9 cellular contexts compared by ENCODE assay signal in the genomic region with DNA sequence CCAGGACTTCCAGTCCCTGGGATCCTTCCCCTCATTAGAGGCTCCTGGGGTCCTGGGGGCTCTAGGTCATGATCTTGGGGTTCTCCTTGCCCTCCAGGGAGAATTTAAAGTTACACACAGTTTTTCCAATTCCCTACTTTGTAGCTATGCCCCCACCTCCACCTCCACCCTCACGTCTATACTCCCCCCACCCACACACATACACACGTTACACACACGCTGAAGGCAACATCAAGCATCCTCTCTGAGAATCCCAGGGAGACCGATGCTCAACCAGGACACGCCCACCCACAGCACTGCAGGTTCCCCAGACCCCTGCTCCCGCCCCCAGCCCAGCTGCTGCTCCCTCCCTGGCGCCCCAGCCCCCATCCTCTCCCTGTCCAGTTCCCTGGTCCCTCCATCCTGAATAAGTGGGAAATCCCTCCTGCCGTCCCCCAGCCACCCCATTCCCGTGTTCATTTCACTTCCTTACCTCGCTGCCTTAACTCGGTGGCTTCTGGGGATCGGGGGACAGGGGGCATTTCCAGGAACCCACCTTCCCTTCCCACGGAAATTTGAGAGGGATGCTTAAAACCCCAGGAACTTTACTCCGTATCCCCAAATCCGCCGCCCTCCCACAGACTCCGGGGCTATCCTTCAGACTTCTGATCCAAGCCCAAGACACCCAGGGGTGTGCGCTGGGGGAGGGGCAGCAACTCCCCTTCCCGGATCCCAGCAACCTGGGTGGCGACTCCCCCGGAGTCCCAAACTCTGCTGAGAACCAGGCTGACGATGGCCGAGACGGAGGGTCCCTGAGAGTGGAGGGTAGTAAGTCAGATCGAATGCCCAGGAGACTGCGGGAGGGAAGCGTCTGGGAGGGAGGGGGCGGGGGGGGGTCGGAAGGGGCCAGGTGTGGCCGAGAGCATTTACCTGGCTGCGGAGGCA.
DNase-seq lines count a peak whose midpoint lies in the region; ATAC-seq lines count a peak whose summit lies in the region.
"Had no signal": no experiment of that assay in that cellular context is flagged by ENCODE, and none has a peak within 500 bp of the region (broad histone marks: within the 10 kb centered on the region; RNA-seq: fewer than 3 reads in every experiment).

No MANE protein-coding gene starts in this region.

- H3K27me3 ChIP-seq in iPS-15b (ENCODE audit: control insufficient read depth, insufficient read depth, low read length) = peaks cover 58% of the 10 kb centered on the region

- DNase-seq in NCI-H1694 (lab: John Stamatoyannopoulos, UW) (peak; percentile 19), NCI-H1694 treated with DMSO at 0.1 percent for 48 hours (lab: John Stamatoyannopoulos, UW) (no peak), NCI-H128 (lab: John Stamatoyannopoulos, UW; ENCODE audit: unreplicated experiment) (no peak)
- no peak for DNase-seq in activated naive CD8-positive, alpha-beta T cell treated with anti-CD3 and anti-CD28 coated beads, Interleukin-2, amount 50 U/mL, for 24 hours
- no peak for DNase-seq in stimulated activated naive B cell treated with anti-CD40 and anti-IgM and Interleukin-4, amounts not matched to agents 10 μg/mL and 1 μg/mL and 100 μg/mL, for 72 hours
- DNase-seq in activated CD4-positive, alpha-beta T cell treated with anti-CD3 and anti-CD28 coated beads for 4 hours = no peak

- H3K27me3 Mint-ChIP-seq in activated naive CD8-positive, alpha-beta T cell treated with anti-CD3 and anti-CD28 coated beads, Interleukin-2, amount 50 U/mL, for 24 hours = peaks cover 33% of the 10 kb centered on the region
- peaks cover 45 to 51% of the 10 kb centered on the region in 2 donors for H3K27me3 Mint-ChIP-seq in stimulated activated naive B cell treated with anti-CD40 and anti-IgM and Interleukin-4, amounts not matched to agents 10 μg/mL and 1 μg/mL and 100 μg/mL, for 72 hours

- H3K4me3 ChIP-seq in iPS-15b (ENCODE audit: low read depth, low read length) = peak overlapping the region; percentile 65

- H3K9ac ChIP-seq in iPS-15b (ENCODE audit: low read depth, low read length) = no peak overlapping the region
- H3K9ac ChIP-seq: parathyroid adenoma had no signal

- H3K36me3 ChIP-seq in iPS-15b (ENCODE audit: control insufficient read depth, insufficient read depth, low read length) = no peaks in the 10 kb centered on the region

- peak overlapping the region; percentile 29 for H3K4me3 Mint-ChIP-seq in activated naive CD8-positive, alpha-beta T cell treated with anti-CD3 and anti-CD28 coated beads, Interleukin-2, amount 50 U/mL, for 24 hours
- peak overlapping the region; percentile 76 to 77 for H3K4me3 Mint-ChIP-seq in stimulated activated naive B cell treated with anti-CD40 and anti-IgM and Interleukin-4, amounts not matched to agents 10 μg/mL and 1 μg/mL and 100 μg/mL, for 72 hours

- no peak overlapping the region for H3K27ac Mint-ChIP-seq in activated naive CD8-positive, alpha-beta T cell treated with anti-CD3 and anti-CD28 coated beads, Interleukin-2, amount 50 U/mL, for 24 hours
- H3K27ac Mint-ChIP-seq in stimulated activated naive B cell treated with anti-CD40 and anti-IgM and Interleukin-4, amounts not matched to agents 10 μg/mL and 1 μg/mL and 100 μg/mL, for 72 hours = no peak overlapping the region

- no peaks in the 10 kb centered on the region for H3K36me3 Mint-ChIP-seq in activated naive CD8-positive, alpha-beta T cell treated with anti-CD3 and anti-CD28 coated beads, Interleukin-2, amount 50 U/mL, for 24 hours (ENCODE audit: low read depth)
- H3K36me3 Mint-ChIP-seq in stimulated activated naive B cell treated with anti-CD40 and anti-IgM and Interleukin-4, amounts not matched to agents 10 μg/mL and 1 μg/mL and 100 μg/mL, for 72 hours = no peaks in the 10 kb centered on the region

- H3K9me3 Mint-ChIP-seq in activated naive CD8-positive, alpha-beta T cell treated with anti-CD3 and anti-CD28 coated beads, Interleukin-2, amount 50 U/mL, for 24 hours = no peaks in the 10 kb centered on the region
- H3K9me3 Mint-ChIP-seq in stimulated activated naive B cell treated with anti-CD40 and anti-IgM and Interleukin-4, amounts not matched to agents 10 μg/mL and 1 μg/mL and 100 μg/mL, for 72 hours = no peaks in the 10 kb centered on the region

- ATAC-seq in activated naive CD8-positive, alpha-beta T cell treated with anti-CD3 and anti-CD28 coated beads, Interleukin-2, amount 50 U/mL, for 24 hours = no peak
- peak in 1 of 2 donors; percentile 5 for ATAC-seq in stimulated activated naive B cell treated with anti-CD40 and anti-IgM and Interleukin-4, amounts not matched to agents 10 μg/mL and 1 μg/mL and 100 μg/mL, for 72 hours (replicated peaks)
- no peak for ATAC-seq in HG03571 (IDR thresholded peaks at IDR 0.05; ENCODE audit: unreplicated experiment)

- H3K4me1 ChIP-seq in iPS-15b (ENCODE audit: control insufficient read depth, insufficient read depth, low read length) = peaks cover 6% of the 10 kb centered on the region

- H3K9me3 ChIP-seq in iPS-15b (ENCODE audit: control insufficient read depth, insufficient read depth, low read length) = no peaks in the 10 kb centered on the region

- peaks cover 13% of the 10 kb centered on the region for H3K4me1 Mint-ChIP-seq in activated naive CD8-positive, alpha-beta T cell treated with anti-CD3 and anti-CD28 coated beads, Interleukin-2, amount 50 U/mL, for 24 hours
- H3K4me1 Mint-ChIP-seq in stimulated activated naive B cell treated with anti-CD40 and anti-IgM and Interleukin-4, amounts not matched to agents 10 μg/mL and 1 μg/mL and 100 μg/mL, for 72 hours = peaks cover 15 to 27% of the 10 kb centered on the region in 2 donors
